14 cellular contexts compared by ENCODE assay signal in the genomic region with DNA sequence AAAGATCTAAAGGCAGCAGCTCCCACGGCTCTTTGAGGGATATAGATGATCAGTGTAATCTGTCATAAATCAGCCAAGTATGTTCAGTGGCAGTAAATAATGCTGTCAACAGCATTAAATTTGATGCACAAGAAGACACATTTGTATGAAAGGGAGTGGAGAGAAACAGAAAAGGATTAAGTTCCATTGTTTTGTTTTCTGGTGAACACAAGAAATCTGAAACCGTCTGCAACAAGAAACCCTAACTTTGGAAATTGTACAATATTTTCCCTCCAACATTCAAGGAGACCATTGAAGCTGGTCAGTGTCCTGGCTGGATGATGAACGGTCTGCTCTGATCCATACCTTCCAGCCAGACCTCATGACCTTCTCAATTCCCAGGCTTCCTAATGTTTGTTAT. TPM values are rescaled to one million over a fixed set of nuclear protein-coding genes. Genes with fewer than 3 reads are reported as not detected.
DNase-seq lines count a peak whose midpoint lies in the region; ATAC-seq, FAIRE-seq and TF ChIP-seq lines count a peak whose summit lies in the region.
"Had no signal": no experiment of that assay in that cellular context is flagged by ENCODE, and none has a peak within 500 bp of the region (broad histone marks: within the 10 kb centered on the region; RNA-seq: fewer than 3 reads in every experiment).

No MANE protein-coding gene starts in this region.

- peak overlapping the region; percentile 67 for H3K4me3 Mint-ChIP-seq in stimulated activated naive CD8-positive, alpha-beta T cell treated with anti-CD3 and anti-CD28 coated beads, Interleukin-15, Interleukin-2, amounts not matched to agents 100 ng/mL and 50 ng/mL, for 24 hours

- H3K4me2 ChIP-seq in H1 (ENCODE audit: insufficient read depth in 1 of 2, low read depth in 2 of 2, low read length in 2 of 2): no peak overlapping the region

- no peaks in the 10 kb centered on the region for H3K36me3 Mint-ChIP-seq in stimulated activated naive CD8-positive, alpha-beta T cell treated with anti-CD3 and anti-CD28 coated beads, Interleukin-15, Interleukin-2, amounts not matched to agents 100 ng/mL and 50 ng/mL, for 24 hours (ENCODE audit: low read depth)

- H3K4me1 ChIP-seq in H1 (replicated peaks in 1 of 4; ENCODE audit: control insufficient read depth in 3 of 4, insufficient read depth in 4 of 4, low read length in 3 of 4): peaks cover 0 to 2% (median 0%) of the 10 kb centered on the region in 4 experiments; a peak in 1 of 7 replicates
- H3K4me1 ChIP-seq in neutrophil (ENCODE audit: control insufficient read depth in 1 of 2, insufficient read depth in 1 of 2, low read depth in 1 of 2, low read length in 1 of 2): peaks cover 35 to 38% of the 10 kb centered on the region in 2 experiments
- H3K4me1 ChIP-seq in aorta (ENCODE audit: control insufficient read depth in 1 of 2, insufficient read depth in 2 of 2, low read length in 2 of 2): peaks cover 25 to 33% of the 10 kb centered on the region in 2 donors

- no peak for ATAC-seq in stimulated activated naive CD8-positive, alpha-beta T cell treated with anti-CD3 and anti-CD28 coated beads, Interleukin-15, Interleukin-2, amounts not matched to agents 100 U/mL and 50 U/mL, for 24 hours
- no peak for ATAC-seq in aorta (ENCODE audit: low FRiP score)

- H2BK20ac ChIP-seq in H1 (ENCODE audit: low read length): no peak overlapping the region

- no peak for TF ChIP-seq RAD21 in H1 (IDR thresholded peaks at IDR 0.05 in 1 of 2, conservative IDR thresholded peaks at IDR 0.05 in 1 of 2; ENCODE audit: low read depth in 2 of 2, low read length in 2 of 2)

- H2AFZ ChIP-seq in H1 (ENCODE audit: low read length): 0 out of 2 replicates have a peak overlapping the region, but pooled peaks have one; percentile 28

- 92% methylated on average over 3 of the region's 3 CpGs; no CpG with 5 or more reads in 1 of the 2 experiments for WGBS in H1 (ENCODE audit: extremely low coverage in 1 of 2, insufficient coverage in 1 of 2, insufficient read length in 1 of 2, insufficient replicate concordance in 2 of 2, low coverage in 1 of 2, low lambda C conversion rate in 2 of 2, missing lambda C conversion rate in 1 of 2), 2 experiments
- WGBS in aorta, 2 donors: 34 to 38% methylated on average over 3 of the region's 3 CpGs

- TF ChIP-seq POLR2A in H1 (IDR thresholded peaks at IDR 0.05; ENCODE audit: control extremely low read depth in 1 of 2, low read depth in 2 of 2, low read length in 2 of 2): no peak

- H3K27me3 Mint-ChIP-seq in stimulated activated naive CD8-positive, alpha-beta T cell treated with anti-CD3 and anti-CD28 coated beads, Interleukin-15, Interleukin-2, amounts not matched to agents 100 ng/mL and 50 ng/mL, for 24 hours: no peaks in the 10 kb centered on the region

- intact Hi-C loops in aorta (cut with DNase I): loop anchor here in 1 of 2 donors (5.0 kb wide), 1 partner anchor 57 kb away; no protein-coding TSS in a partner anchor

- H3K9me3 Mint-ChIP-seq in stimulated activated naive CD8-positive, alpha-beta T cell treated with anti-CD3 and anti-CD28 coated beads, Interleukin-15, Interleukin-2, amounts not matched to agents 100 ng/mL and 50 ng/mL, for 24 hours: no peaks in the 10 kb centered on the region

- H2AK5ac ChIP-seq in H1 (ENCODE audit: low read depth, low read length): no peak overlapping the region

- POLR2A ChIA-PET in H1 (lab: Charles Lee; ENCODE audit: partially characterized antibody): no interaction called here

- H3K4ac ChIP-seq in H1 (replicated peaks; ENCODE audit: insufficient read length, low read depth, low read length): no peak overlapping the region

- DNase-seq in stimulated activated naive CD8-positive, alpha-beta T cell treated with anti-CD3 and anti-CD28 coated beads, Interleukin-15, Interleukin-2, amounts not matched to agents 100 U/mL and 50 U/mL, for 24 hours: no peak
- DNase-seq in H1 (ENCODE audit: low read depth in 1 of 2, low spot score in 2 of 2) (no peak), aorta (no peak), amygdala (lab: John Stamatoyannopoulos, UW) (no peak), NOMO-1 treated with dmso at 0.1 percent for 144 hours (lab: John Stamatoyannopoulos, UW; ENCODE audit: unreplicated experiment) (no peak), COLO829 (ENCODE audit: low spot score) (no peak)
- DNase-seq: DMS153, NCI-H146 had no signal

- TF ChIP-seq EP300 in H1 (IDR thresholded peaks at IDR 0.05; ENCODE audit: borderline replicate concordance in 1 of 2, low read depth in 2 of 2, low read length in 2 of 2): no peak

- H2BK15ac ChIP-seq in H1 (ENCODE audit: low read length): no peak overlapping the region

- no peak overlapping the region for H3K18ac ChIP-seq in H1 (ENCODE audit: extremely low read depth, low read length)

- H3K79me2 ChIP-seq in H1 (ENCODE audit: control insufficient read depth in 1 of 2, insufficient read depth in 2 of 2, low read length in 2 of 2): no peaks in the 10 kb centered on the region

- H3K56ac ChIP-seq in H1 (replicated peaks; ENCODE audit: insufficient read length, low read depth, low read length): no peak overlapping the region

- H3K4me3 ChIP-seq in H1 (ENCODE audit: extremely low read depth in 1 of 4, insufficient read depth in 2 of 4, low read depth in 3 of 4, low read length in 4 of 4) (no peak overlapping the region), neutrophil (ENCODE audit: low read depth in 1 of 2, low read length in 1 of 2) (no peak overlapping the region), aorta (ENCODE audit: low read length in 2 of 2) (no peak overlapping the region)

- no peak overlapping the region for H3K23ac ChIP-seq in H1 (ENCODE audit: insufficient read length)

- no peak for TF ChIP-seq CTCF in H1 (IDR thresholded peaks at IDR 0.05; ENCODE audit: control extremely low read depth in 1 of 3, insufficient read depth in 1 of 3, low read depth in 1 of 3, low read length in 3 of 3)
- no peak for TF ChIP-seq CTCF in neutrophil (IDR thresholded peaks at IDR 0.05)

- CTCF ChIA-PET in H1 (lab: Charles Lee; ENCODE audit: partially characterized antibody): interaction anchor here (1.2 to 7.6 kb wide), 2 partner anchors 10 to 163 kb away, joined by 3 to 88 read pairs; no protein-coding TSS in a partner anchor

- no peaks in the 10 kb centered on the region for H4K20me1 ChIP-seq in H1 (replicated peaks in 1 of 2; ENCODE audit: control insufficient read depth in 1 of 2, insufficient read depth in 2 of 2, low read length in 2 of 2)

- no peak overlapping the region for H4K91ac ChIP-seq in H1 (replicated peaks; ENCODE audit: insufficient read length, low read length)

- H3K36me3 ChIP-seq in H1 (ENCODE audit: control insufficient read depth in 2 of 4, insufficient read depth in 4 of 4, low read length in 3 of 4) (no peaks in the 10 kb centered on the region), neutrophil (no peaks in the 10 kb centered on the region), aorta (ENCODE audit: control insufficient read depth in 1 of 2, insufficient read depth in 2 of 2, low read length in 1 of 2) (no peaks in the 10 kb centered on the region)

- no peak overlapping the region for H3K27ac ChIP-seq in H1 (ENCODE audit: low read depth, low read length)
- peak overlapping the region; percentile 64 for H3K27ac ChIP-seq in neutrophil
- peak overlapping the region; percentile 83 to 99 for H3K27ac ChIP-seq in aorta (ENCODE audit: low read depth in 1 of 2, low read length in 2 of 2)

- peaks cover 40% of the 10 kb centered on the region for H3K4me1 Mint-ChIP-seq in stimulated activated naive CD8-positive, alpha-beta T cell treated with anti-CD3 and anti-CD28 coated beads, Interleukin-15, Interleukin-2, amounts not matched to agents 100 ng/mL and 50 ng/mL, for 24 hours (ENCODE audit: low read depth)

- no peak overlapping the region for H4K8ac ChIP-seq in H1 (ENCODE audit: extremely low read depth, insufficient read depth, low read length)

- H3K9ac ChIP-seq in H1 (replicated peaks in 1 of 4; ENCODE audit: extremely low read depth in 1 of 4, low read depth in 3 of 4, low read length in 3 of 4): no peak overlapping the region

- no peaks in the 10 kb centered on the region for H3K79me1 ChIP-seq in H1 (ENCODE audit: low read depth, low read length)

- H2BK12ac ChIP-seq in H1 (ENCODE audit: low read depth, low read length): no peak overlapping the region

- no peaks in the 10 kb centered on the region for H3K23me2 ChIP-seq in H1 (ENCODE audit: low read depth, low read length)

- FAIRE-seq in H1 (lab: Jason Lieb, UNC): no peak
- FAIRE-seq: RCC 7860, small intestine had no signal

- H3K27me3 ChIP-seq in H1 (replicated peaks in 1 of 4; ENCODE audit: control insufficient read depth in 3 of 4, extremely low read depth in 1 of 4, insufficient read depth in 3 of 4, low read length in 3 of 4): no peaks in the 10 kb centered on the region
- H3K27me3 ChIP-seq in neutrophil: no peaks in the 10 kb centered on the region
- H3K27me3 ChIP-seq in aorta (ENCODE audit: control insufficient read depth in 1 of 2, insufficient read depth in 2 of 2, low read length in 1 of 2): no peaks in the 10 kb centered on the region

- no peak overlapping the region for H3K14ac ChIP-seq in H1 (ENCODE audit: insufficient read length)

- H3K9me3 ChIP-seq in H1 (ENCODE audit: insufficient read depth in 2 of 2, low read depth in 1 of 2, low read length in 1 of 2) (no peaks in the 10 kb centered on the region), neutrophil (no peaks in the 10 kb centered on the region), aorta (ENCODE audit: control insufficient read depth, low read length) (peaks cover 3% of the 10 kb centered on the region)

- no peak overlapping the region for H2BK5ac ChIP-seq in H1 (ENCODE audit: low read depth, low read length)

- H2BK120ac ChIP-seq in H1 (replicated peaks; ENCODE audit: low read depth, low read length): no peak overlapping the region

- H4K5ac ChIP-seq in H1 (ENCODE audit: insufficient read length, low read depth, low read length): no peak overlapping the region

- H3K27ac Mint-ChIP-seq in stimulated activated naive CD8-positive, alpha-beta T cell treated with anti-CD3 and anti-CD28 coated beads, Interleukin-15, Interleukin-2, amounts not matched to agents 100 ng/mL and 50 ng/mL, for 24 hours: peak overlapping the region; percentile 79

TF ChIP-seq in H1, 55 proteins besides CTCF, POLR2A, EP300 and RAD21 (continues in another document):
- TF ChIP-seq, protein P1, sequence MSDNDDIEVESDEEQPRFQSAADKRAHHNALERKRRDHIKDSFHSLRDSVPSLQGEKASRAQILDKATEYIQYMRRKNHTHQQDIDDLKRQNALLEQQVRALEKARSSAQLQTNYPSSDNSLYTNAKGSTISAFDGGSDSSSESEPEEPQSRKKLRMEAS (IDR thresholded peaks at IDR 0.05): no peak

RNA-seq across cellular contexts. Expression of gene C1QTNF7, which starts 27.6 kb away (rescaled TPM):
- not detected in 2 replicates for total RNA-seq in H1 (2021; fragmentation: NEBNext Ultra II Directional; extraction: Animal tissue kit (Norgen Biotek cat#: 25700))
- polyA plus RNA-seq in H1 (2011; rRNA removed) (not detected in 2 replicates), aorta (10 to 100 TPM in 1 of 2 donors, 1 to 10 TPM in 1; 9.5 to 14.9 TPM)
- not detected for polyA plus RNA-seq in H1 (2011; cell fraction: cytosol; rRNA removed)
- polyA plus RNA-seq in H1 (2011; cell fraction: nucleus; rRNA removed): not detected
- not detected in 4 replicates for polyA plus RNA-seq in H1 (2012, experiment 1 of 2)
- polyA plus RNA-seq in H1 (2012, experiment 2 of 2): not detected
- polyA plus RNA-seq in H1 (2013, experiment 1 of 2): not detected
- polyA plus RNA-seq in H1 (2013, experiment 2 of 2): not detected
- polyA minus RNA-seq in H1 (2011; rRNA and poly(A)+ RNA removed): not detected in 2 replicates
- not detected for polyA minus RNA-seq in H1 (2011; cell fraction: cytosol; rRNA and poly(A)+ RNA removed)
- not detected for polyA minus RNA-seq in H1 (2011; cell fraction: nucleus; rRNA and poly(A)+ RNA removed)
- 10 to 100 TPM; 12.5 to 15.5 TPM for total RNA-seq in aorta
- total RNA-seq: NCI-H460; T-helper 2 cell treated with Interferon-gamma antibody and Interleukin-4, amounts not matched to agents 100 ng/mL and 5 ng/mL, for 36 hours had no signal

Comparison
In these comparisons a context has a peak if more than half of its experiments do, and no peak if none do; other contexts are left out.
1. RNA of gene C1QTNF7, which starts 27.6 kb away (total RNA-seq): 12.5 to 15.5 TPM in aorta; not detected in H1; every median in the first group is over 10 times any median in the second.